1 cellular context compared by ENCODE assay signal in the genomic region with DNA sequence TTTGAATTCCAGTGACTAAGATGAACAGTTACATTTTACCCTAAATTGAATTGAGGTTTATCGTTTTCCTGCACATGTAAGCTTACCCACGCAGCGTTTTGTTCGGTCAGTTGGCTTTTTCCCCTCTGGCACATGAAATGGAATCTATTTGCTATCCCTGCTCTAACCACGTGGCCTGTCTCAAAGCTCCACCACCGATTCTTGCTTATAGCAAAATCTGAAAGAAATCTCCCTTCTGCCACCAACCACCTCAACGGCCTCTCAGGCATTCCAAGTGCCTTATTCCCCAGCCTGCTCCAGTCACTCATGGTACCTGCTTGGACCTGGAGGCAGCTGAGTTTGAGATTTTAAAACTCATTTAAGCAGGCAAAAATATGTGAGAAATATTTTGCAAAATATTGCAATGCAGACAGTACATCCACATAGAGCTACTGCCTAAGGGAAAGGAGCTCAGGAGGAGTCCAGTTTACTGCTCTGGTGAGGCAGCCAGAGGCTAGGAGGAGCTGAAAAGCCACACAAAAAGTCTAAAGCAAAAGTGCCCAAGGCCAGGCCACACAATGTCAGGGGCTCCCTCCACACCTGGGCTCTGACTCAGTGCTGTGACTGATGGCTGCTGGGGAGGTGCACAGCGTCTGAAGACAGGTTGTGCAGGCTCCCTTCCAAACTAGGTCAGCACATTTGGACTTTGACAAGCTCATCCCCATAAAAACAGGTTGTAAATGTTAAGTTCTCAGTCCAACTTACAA.
TF ChIP-seq lines count a peak whose summit lies in the region.

No MANE protein-coding gene starts in this region.

TF ChIP-seq in HepG2, 621 proteins besides CTCF, POLR2A, EP300 and RAD21 (continued from another document and continues in another):
- TF ChIP-seq, protein P1, sequence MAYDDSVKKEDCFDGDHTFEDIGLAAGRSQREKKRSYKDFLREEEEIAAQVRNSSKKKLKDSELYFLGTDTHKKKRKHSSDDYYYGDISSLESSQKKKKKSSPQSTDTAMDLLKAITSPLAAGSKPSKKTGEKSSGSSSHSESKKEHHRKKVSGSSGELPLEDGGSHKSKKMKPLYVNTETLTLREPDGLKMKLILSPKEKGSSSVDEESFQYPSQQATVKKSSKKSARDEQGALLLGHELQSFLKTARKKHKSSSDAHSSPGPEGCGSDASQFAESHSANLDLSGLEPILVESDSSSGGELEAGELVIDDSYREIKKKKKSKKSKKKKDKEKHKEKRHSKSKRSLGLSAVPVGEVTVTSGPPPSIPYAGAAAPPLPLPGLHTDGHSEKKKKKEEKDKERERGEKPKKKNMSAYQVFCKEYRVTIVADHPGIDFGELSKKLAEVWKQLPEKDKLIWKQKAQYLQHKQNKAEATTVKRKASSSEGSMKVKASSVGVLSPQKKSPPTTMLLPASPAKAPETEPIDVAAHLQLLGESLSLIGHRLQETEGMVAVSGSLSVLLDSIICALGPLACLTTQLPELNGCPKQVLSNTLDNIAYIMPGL (CRISPR knock-in tag; IDR thresholded peaks at IDR 0.05; ENCODE audit: borderline replicate concordance in 1 of 2, low read depth in 1 of 2), result peak; percentile 20 to 21; a peak in 2 of 4 replicates
- TF ChIP-seq ZNF350 (CRISPR knock-in tag; IDR thresholded peaks at IDR 0.05; ENCODE audit: borderline replicate concordance, low read depth) (no peak), HNF4G (IDR thresholded peaks at IDR 0.05; ENCODE audit: borderline replicate concordance, low read depth, low read length) (peak; percentile 43; the same call in 1 of the 2 replicates), HNF4G (CRISPR knock-in tag; IDR thresholded peaks at IDR 0.05; ENCODE audit: borderline replicate concordance, low read depth) (no peak; the same call in 1 of the 2 replicates), ZNF441 (CRISPR knock-in tag; IDR thresholded peaks at IDR 0.05; ENCODE audit: borderline replicate concordance) (no peak), ZNF143 (CRISPR knock-in tag; IDR thresholded peaks at IDR 0.05) (no peak; the same call in 1 of the 2 replicates), ZNF782 (CRISPR knock-in tag; IDR thresholded peaks at IDR 0.05; ENCODE audit: borderline replicate concordance) (no peak), TSC22D2 (CRISPR knock-in tag; IDR thresholded peaks at IDR 0.05; ENCODE audit: borderline replicate concordance) (0 out of 2 replicates have a peak, but pooled peaks have one; percentile 45), ZNF30 (CRISPR knock-in tag; IDR thresholded peaks at IDR 0.05) (no peak), ZNF737 (CRISPR knock-in tag; IDR thresholded peaks at IDR 0.05; ENCODE audit: borderline replicate concordance) (no peak), ZNF124 (CRISPR knock-in tag; IDR thresholded peaks at IDR 0.05) (no peak), GTF3A (CRISPR knock-in tag; conservative IDR thresholded peaks at IDR 0.05) (no peak), ZNF629 (CRISPR knock-in tag; conservative IDR thresholded peaks at IDR 0.05) (no peak), MIXL1 (CRISPR knock-in tag; IDR thresholded peaks at IDR 0.05) (no peak; the same call in 1 of the 2 replicates), NFYB (CRISPR knock-in tag; IDR thresholded peaks at IDR 0.05) (no peak), FOXP1 (IDR thresholded peaks at IDR 0.05) (no peak), FOXP1 (CRISPR knock-in tag; IDR thresholded peaks at IDR 0.05) (peak; percentile 54; the same call in 1 of the 2 replicates), ZEB1 (IDR thresholded peaks at IDR 0.05; ENCODE audit: insufficient replicate concordance, low read depth) (peak; percentile 80), IKZF1 (IDR thresholded peaks at IDR 0.05) (no peak), ZNF605 (CRISPR knock-in tag; IDR thresholded peaks at IDR 0.05) (no peak), ZNF329 (CRISPR knock-in tag; IDR thresholded peaks at IDR 0.05; ENCODE audit: low read depth) (no peak), ZNF354B (CRISPR knock-in tag; IDR thresholded peaks at IDR 0.05) (no peak), TAF15 (IDR thresholded peaks at IDR 0.05; ENCODE audit: low read depth, low read length, poor library complexity, severe bottlenecking) (no peak), NFIC (IDR thresholded peaks at IDR 0.05; ENCODE audit: low read length) (no peak), MED8 (CRISPR knock-in tag; IDR thresholded peaks at IDR 0.05; ENCODE audit: insufficient replicate concordance) (no peak), SRSF4 (IDR thresholded peaks at IDR 0.05; ENCODE audit: low read depth, low read length, poor library complexity, severe bottlenecking) (no peak), ZNF788 (CRISPR knock-in tag; IDR thresholded peaks at IDR 0.05; ENCODE audit: borderline replicate concordance) (peak; percentile 76; the same call in 1 of the 2 replicates), RAD51 (IDR thresholded peaks at IDR 0.05; ENCODE audit: borderline replicate concordance) (no peak), SOX13 (IDR thresholded peaks at IDR 0.05) (no peak), SOX13 (CRISPR knock-in tag; conservative IDR thresholded peaks at IDR 0.05 in 1 of 2, IDR thresholded peaks at IDR 0.05 in 1 of 2) (peak in 1 of 2 experiments; percentile 51; a peak in 2 of 4 replicates), ZNF720 (CRISPR knock-in tag; IDR thresholded peaks at IDR 0.05) (no peak)
- TF ChIP-seq, protein P2, sequence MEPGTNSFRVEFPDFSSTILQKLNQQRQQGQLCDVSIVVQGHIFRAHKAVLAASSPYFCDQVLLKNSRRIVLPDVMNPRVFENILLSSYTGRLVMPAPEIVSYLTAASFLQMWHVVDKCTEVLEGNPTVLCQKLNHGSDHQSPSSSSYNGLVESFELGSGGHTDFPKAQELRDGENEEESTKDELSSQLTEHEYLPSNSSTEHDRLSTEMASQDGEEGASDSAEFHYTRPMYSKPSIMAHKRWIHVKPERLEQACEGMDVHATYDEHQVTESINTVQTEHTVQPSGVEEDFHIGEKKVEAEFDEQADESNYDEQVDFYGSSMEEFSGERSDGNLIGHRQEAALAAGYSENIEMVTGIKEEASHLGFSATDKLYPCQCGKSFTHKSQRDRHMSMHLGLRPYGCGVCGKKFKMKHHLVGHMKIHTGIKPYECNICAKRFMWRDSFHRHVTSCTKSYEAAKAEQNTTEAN (CRISPR knock-in tag; conservative IDR thresholded peaks at IDR 0.05), result peak; percentile 19; the same call in 1 of the 2 replicates
- TF ChIP-seq, protein P3, sequence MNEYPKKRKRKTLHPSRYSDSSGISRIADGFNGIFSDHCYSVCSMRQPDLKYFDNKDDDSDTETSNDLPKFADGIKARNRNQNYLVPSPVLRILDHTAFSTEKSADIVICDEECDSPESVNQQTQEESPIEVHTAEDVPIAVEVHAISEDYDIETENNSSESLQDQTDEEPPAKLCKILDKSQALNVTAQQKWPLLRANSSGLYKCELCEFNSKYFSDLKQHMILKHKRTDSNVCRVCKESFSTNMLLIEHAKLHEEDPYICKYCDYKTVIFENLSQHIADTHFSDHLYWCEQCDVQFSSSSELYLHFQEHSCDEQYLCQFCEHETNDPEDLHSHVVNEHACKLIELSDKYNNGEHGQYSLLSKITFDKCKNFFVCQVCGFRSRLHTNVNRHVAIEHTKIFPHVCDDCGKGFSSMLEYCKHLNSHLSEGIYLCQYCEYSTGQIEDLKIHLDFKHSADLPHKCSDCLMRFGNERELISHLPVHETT (CRISPR knock-in tag; conservative IDR thresholded peaks at IDR 0.05), result no peak
- TF ChIP-seq, protein P4, sequence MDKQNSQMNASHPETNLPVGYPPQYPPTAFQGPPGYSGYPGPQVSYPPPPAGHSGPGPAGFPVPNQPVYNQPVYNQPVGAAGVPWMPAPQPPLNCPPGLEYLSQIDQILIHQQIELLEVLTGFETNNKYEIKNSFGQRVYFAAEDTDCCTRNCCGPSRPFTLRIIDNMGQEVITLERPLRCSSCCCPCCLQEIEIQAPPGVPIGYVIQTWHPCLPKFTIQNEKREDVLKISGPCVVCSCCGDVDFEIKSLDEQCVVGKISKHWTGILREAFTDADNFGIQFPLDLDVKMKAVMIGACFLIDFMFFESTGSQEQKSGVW (CRISPR knock-in tag; IDR thresholded peaks at IDR 0.05; ENCODE audit: borderline replicate concordance), result no peak
- TF ChIP-seq, protein P5, sequence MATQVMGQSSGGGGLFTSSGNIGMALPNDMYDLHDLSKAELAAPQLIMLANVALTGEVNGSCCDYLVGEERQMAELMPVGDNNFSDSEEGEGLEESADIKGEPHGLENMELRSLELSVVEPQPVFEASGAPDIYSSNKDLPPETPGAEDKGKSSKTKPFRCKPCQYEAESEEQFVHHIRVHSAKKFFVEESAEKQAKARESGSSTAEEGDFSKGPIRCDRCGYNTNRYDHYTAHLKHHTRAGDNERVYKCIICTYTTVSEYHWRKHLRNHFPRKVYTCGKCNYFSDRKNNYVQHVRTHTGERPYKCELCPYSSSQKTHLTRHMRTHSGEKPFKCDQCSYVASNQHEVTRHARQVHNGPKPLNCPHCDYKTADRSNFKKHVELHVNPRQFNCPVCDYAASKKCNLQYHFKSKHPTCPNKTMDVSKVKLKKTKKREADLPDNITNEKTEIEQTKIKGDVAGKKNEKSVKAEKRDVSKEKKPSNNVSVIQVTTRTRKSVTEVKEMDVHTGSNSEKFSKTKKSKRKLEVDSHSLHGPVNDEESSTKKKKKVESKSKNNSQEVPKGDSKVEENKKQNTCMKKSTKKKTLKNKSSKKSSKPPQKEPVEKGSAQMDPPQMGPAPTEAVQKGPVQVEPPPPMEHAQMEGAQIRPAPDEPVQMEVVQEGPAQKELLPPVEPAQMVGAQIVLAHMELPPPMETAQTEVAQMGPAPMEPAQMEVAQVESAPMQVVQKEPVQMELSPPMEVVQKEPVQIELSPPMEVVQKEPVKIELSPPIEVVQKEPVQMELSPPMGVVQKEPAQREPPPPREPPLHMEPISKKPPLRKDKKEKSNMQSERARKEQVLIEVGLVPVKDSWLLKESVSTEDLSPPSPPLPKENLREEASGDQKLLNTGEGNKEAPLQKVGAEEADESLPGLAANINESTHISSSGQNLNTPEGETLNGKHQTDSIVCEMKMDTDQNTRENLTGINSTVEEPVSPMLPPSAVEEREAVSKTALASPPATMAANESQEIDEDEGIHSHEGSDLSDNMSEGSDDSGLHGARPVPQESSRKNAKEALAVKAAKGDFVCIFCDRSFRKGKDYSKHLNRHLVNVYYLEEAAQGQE (IDR thresholded peaks at IDR 0.05; ENCODE audit: borderline replicate concordance in 1 of 2, low read depth in 1 of 2, low read length in 2 of 2), result no peak
- TF ChIP-seq, protein P6, sequence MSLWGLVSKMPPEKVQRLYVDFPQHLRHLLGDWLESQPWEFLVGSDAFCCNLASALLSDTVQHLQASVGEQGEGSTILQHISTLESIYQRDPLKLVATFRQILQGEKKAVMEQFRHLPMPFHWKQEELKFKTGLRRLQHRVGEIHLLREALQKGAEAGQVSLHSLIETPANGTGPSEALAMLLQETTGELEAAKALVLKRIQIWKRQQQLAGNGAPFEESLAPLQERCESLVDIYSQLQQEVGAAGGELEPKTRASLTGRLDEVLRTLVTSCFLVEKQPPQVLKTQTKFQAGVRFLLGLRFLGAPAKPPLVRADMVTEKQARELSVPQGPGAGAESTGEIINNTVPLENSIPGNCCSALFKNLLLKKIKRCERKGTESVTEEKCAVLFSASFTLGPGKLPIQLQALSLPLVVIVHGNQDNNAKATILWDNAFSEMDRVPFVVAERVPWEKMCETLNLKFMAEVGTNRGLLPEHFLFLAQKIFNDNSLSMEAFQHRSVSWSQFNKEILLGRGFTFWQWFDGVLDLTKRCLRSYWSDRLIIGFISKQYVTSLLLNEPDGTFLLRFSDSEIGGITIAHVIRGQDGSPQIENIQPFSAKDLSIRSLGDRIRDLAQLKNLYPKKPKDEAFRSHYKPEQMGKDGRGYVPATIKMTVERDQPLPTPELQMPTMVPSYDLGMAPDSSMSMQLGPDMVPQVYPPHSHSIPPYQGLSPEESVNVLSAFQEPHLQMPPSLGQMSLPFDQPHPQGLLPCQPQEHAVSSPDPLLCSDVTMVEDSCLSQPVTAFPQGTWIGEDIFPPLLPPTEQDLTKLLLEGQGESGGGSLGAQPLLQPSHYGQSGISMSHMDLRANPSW (CRISPR knock-in tag; IDR thresholded peaks at IDR 0.05; ENCODE audit: borderline replicate concordance), result no peak
- TF ChIP-seq, protein P7, sequence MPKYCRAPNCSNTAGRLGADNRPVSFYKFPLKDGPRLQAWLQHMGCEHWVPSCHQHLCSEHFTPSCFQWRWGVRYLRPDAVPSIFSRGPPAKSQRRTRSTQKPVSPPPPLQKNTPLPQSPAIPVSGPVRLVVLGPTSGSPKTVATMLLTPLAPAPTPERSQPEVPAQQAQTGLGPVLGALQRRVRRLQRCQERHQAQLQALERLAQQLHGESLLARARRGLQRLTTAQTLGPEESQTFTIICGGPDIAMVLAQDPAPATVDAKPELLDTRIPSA (CRISPR knock-in tag; IDR thresholded peaks at IDR 0.05; ENCODE audit: borderline replicate concordance), result no peak
- TF ChIP-seq, protein P8, sequence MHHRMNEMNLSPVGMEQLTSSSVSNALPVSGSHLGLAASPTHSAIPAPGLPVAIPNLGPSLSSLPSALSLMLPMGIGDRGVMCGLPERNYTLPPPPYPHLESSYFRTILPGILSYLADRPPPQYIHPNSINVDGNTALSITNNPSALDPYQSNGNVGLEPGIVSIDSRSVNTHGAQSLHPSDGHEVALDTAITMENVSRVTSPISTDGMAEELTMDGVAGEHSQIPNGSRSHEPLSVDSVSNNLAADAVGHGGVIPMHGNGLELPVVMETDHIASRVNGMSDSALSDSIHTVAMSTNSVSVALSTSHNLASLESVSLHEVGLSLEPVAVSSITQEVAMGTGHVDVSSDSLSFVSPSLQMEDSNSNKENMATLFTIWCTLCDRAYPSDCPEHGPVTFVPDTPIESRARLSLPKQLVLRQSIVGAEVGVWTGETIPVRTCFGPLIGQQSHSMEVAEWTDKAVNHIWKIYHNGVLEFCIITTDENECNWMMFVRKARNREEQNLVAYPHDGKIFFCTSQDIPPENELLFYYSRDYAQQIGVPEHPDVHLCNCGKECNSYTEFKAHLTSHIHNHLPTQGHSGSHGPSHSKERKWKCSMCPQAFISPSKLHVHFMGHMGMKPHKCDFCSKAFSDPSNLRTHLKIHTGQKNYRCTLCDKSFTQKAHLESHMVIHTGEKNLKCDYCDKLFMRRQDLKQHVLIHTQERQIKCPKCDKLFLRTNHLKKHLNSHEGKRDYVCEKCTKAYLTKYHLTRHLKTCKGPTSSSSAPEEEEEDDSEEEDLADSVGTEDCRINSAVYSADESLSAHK (CRISPR knock-in tag; IDR thresholded peaks at IDR 0.05; ENCODE audit: borderline replicate concordance), result no peak
- TF ChIP-seq, protein P9, sequence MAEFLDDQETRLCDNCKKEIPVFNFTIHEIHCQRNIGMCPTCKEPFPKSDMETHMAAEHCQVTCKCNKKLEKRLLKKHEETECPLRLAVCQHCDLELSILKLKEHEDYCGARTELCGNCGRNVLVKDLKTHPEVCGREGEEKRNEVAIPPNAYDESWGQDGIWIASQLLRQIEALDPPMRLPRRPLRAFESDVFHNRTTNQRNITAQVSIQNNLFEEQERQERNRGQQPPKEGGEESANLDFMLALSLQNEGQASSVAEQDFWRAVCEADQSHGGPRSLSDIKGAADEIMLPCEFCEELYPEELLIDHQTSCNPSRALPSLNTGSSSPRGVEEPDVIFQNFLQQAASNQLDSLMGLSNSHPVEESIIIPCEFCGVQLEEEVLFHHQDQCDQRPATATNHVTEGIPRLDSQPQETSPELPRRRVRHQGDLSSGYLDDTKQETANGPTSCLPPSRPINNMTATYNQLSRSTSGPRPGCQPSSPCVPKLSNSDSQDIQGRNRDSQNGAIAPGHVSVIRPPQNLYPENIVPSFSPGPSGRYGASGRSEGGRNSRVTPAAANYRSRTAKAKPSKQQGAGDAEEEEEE (CRISPR knock-in tag; IDR thresholded peaks at IDR 0.05; ENCODE audit: borderline replicate concordance), result no peak
- TF ChIP-seq, protein P10, sequence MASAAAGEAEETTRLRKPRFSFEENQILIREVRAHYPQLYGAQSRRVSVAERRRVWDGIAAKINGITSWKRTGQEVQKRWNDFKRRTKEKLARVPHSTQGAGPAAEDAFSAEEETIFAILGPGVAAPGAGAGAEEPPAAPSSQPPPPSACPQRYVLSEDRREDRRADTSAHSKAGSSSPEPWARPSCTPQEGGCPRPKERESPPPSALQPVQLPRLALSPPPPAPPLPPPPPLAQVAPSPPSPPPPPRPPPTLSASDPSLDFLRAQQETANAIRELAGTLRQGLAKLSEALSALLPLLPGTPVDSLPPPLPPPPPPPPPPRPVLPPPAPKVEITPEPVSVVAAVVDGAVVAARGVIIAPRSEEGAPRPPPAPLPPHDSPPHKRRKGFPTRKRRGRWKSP (CRISPR knock-in tag; IDR thresholded peaks at IDR 0.05), result no peak; the same call in 1 of the 2 replicates
